8 cellular contexts compared by ENCODE assay signal in the genomic region with DNA sequence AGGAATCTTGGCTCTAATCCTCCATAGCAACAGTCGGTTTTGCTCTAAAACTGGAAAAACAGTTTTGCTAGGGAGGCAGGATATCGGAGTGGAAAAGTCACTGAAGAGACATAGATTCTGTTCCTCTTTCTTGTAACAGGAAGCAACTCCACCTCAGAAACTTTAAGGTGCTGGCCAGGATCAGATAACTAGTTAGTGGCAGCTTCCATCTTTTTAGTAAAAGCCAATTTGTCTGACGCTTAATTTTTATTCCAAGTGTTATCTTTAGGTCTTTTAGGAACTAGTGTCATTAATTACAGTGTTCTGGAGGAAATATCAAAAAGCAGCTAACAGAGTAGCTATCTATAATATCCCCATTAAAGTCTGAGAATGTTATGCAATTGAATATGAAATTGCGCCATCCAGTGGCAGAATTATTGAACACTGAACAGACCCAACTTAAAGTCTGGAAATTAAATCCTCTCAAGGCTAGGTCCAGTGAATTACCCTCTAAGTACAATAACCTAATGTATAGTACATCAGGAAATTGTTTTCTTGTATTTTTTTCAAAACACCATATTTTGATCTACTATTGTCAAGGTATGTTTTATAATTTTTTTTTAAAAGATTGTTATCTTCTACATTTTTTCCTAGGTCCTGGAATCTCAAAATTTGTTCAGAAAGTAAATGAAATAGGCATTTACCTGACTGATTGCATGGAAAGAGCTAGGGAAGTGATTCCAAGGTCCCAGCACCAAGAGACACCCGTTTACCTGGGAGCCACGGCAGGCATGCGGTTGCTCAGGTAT.
DNase-seq lines count a peak whose midpoint lies in the region; ATAC-seq and TF ChIP-seq lines count a peak whose summit lies in the region.

No MANE protein-coding gene starts in this region.

- H3K27ac Mint-ChIP-seq in neural progenitor cell = no peak overlapping the region

- no peaks in the 10 kb centered on the region for H3K9me3 Mint-ChIP-seq in neural progenitor cell

- H3K4me1 Mint-ChIP-seq in neural progenitor cell = peaks cover 12% of the 10 kb centered on the region

- no peaks in the 10 kb centered on the region for H3K9me3 ChIP-seq in neural progenitor cell (ENCODE audit: low read depth)

- H3K79me2 ChIP-seq in neural progenitor cell (ENCODE audit: low read depth) = no peaks in the 10 kb centered on the region

- TF ChIP-seq CTCF in fibroblast of pulmonary artery (IDR thresholded peaks at IDR 0.05; ENCODE audit: low read length, missing control alignments) (peak; percentile 62), neural progenitor cell (IDR thresholded peaks at IDR 0.05) (peak; percentile 90)

- H3K27ac ChIP-seq in neural progenitor cell = no peak overlapping the region

- H3K27me3 ChIP-seq in neural progenitor cell = no peaks in the 10 kb centered on the region

- no peaks in the 10 kb centered on the region for H3K27me3 Mint-ChIP-seq in neural progenitor cell (ENCODE audit: insufficient read depth, low read depth)

- H4K20me1 ChIP-seq in neural progenitor cell (ENCODE audit: low read depth) = no peaks in the 10 kb centered on the region

- no peaks in the 10 kb centered on the region for H3K36me3 ChIP-seq in neural progenitor cell

- no peaks in the 10 kb centered on the region for H3F3A ChIP-seq in neural progenitor cell (ENCODE audit: low read depth)

- H3K4me1 ChIP-seq in neural progenitor cell = peaks cover 9% of the 10 kb centered on the region

- no peak overlapping the region for H3K4me3 ChIP-seq in fibroblast of pulmonary artery (replicated peaks; ENCODE audit: low read depth, low read length)
- H3K4me3 ChIP-seq in neural progenitor cell = no peak overlapping the region

- H3K4me2 ChIP-seq in neural progenitor cell = no peak overlapping the region

- H2AFZ ChIP-seq in neural progenitor cell (replicated peaks) = peak overlapping the region; percentile 2

- H3K4me3 Mint-ChIP-seq in neural progenitor cell = no peak overlapping the region

- no peak overlapping the region for H3K9ac ChIP-seq in neural progenitor cell

- peak; percentile 35 for ATAC-seq in GM21528 (IDR thresholded peaks at IDR 0.05; ENCODE audit: low FRiP score, unreplicated experiment)
- peak; percentile 61 to 69 for ATAC-seq in activated CD4-positive, CD25-positive, alpha-beta regulatory T cell treated with anti-CD3 and anti-CD28 coated beads, Interleukin-2, amount 50 U/mL, for 24 hours

- DNase-seq in NCI-H146 (lab: John Stamatoyannopoulos, UW) (peak; percentile 26), NCI-H146 treated with DMSO at 0.1 percent for 48 hours (lab: John Stamatoyannopoulos, UW; ENCODE audit: unreplicated experiment) (no peak), NCI-H1092 treated with DMSO at 0.1 percent for 48 hours (lab: John Stamatoyannopoulos, UW) (peak; percentile 46), fibroblast of pulmonary artery (ENCODE audit: low read depth) (peak; percentile 87), neural progenitor cell (ENCODE audit: low spot score) (peak; percentile 74)
- DNase-seq in NK-92 treated with Interleukin-12 subunit alpha and Interleukin-12 subunit beta, amount 100 ng/mL, for 24 hours (lab: John Stamatoyannopoulos, UW) = no peak

- H3K36me3 Mint-ChIP-seq in neural progenitor cell = no peaks in the 10 kb centered on the region

Comparison
In these comparisons a context has a peak if more than half of its experiments do, and no peak if none do; other contexts are left out.
1. DNase-seq: peak in NCI-H146 (single experiment), NCI-H1092 treated with DMSO at 0.1 percent for 48 hours (single experiment), fibroblast of pulmonary artery (single experiment) and neural progenitor cell (single experiment); none in NCI-H146 treated with DMSO at 0.1 percent for 48 hours (single experiment) and NK-92 treated with Interleukin-12 subunit alpha and Interleukin-12 subunit beta, amount 100 ng/mL, for 24 hours (single experiment).